1 cellular context compared by ENCODE assay signal in the genomic region with DNA sequence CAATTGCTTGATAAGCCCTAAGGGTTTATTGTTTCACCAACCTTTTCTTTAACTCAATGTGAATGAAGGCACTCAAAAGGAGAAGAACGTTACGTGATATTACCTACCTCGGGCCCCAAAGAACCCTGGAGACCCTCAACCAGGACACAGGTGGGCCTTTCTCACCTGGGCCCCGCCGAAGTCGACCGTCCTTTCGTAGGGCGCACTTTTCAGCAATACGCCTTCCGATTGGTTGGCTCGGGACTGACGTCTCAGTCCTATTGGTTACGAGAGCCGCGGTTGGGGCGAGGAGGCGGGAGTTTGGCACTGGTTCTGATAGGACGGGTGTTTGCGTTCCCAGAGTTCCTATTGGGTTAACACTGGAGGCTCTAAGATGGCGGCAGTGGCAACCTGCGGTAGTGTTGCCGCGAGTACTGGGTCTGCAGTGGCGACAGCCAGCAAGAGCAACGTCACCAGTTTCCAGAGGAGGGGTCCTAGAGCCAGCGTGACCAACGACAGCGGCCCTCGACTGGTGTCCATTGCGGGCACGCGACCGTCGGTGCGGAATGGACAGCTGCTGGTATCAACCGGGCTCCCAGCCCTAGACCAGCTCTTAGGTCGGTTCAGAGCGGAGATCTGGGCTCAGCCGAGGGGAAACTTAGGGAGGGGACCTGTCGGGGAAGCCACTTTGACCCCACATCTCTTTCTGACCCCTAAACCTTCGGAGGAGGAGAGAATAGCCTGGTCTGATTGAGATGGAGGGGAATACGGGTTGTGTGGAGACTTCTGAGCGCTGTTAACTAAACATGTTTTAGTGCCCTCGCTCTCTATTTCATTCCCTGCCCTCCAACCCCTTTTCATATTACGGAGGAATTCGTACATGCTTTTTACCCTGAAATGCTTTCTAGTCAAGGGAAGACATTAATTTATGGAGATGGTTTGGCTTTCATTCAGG.
TF ChIP-seq lines count a peak whose summit lies in the region.

A gene with protein sequence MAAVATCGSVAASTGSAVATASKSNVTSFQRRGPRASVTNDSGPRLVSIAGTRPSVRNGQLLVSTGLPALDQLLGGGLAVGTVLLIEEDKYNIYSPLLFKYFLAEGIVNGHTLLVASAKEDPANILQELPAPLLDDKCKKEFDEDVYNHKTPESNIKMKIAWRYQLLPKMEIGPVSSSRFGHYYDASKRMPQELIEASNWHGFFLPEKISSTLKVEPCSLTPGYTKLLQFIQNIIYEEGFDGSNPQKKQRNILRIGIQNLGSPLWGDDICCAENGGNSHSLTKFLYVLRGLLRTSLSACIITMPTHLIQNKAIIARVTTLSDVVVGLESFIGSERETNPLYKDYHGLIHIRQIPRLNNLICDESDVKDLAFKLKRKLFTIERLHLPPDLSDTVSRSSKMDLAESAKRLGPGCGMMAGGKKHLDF (plus strand): TSS at position 356 of the 934 bp plus-strand sequence. CDS start 18 bp downstream, at position 374.
A gene with protein sequence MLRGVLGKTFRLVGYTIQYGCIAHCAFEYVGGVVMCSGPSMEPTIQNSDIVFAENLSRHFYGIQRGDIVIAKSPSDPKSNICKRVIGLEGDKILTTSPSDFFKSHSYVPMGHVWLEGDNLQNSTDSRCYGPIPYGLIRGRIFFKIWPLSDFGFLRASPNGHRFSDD (minus strand): TSS at position 211 of the 934 bp plus-strand sequence. CDS start 46,346 bp downstream, outside the sequence.

TF ChIP-seq in SK-N-SH, 30 proteins besides CTCF, POLR2A, EP300 and RAD21 (continued from another document):
- TF ChIP-seq, protein P1, sequence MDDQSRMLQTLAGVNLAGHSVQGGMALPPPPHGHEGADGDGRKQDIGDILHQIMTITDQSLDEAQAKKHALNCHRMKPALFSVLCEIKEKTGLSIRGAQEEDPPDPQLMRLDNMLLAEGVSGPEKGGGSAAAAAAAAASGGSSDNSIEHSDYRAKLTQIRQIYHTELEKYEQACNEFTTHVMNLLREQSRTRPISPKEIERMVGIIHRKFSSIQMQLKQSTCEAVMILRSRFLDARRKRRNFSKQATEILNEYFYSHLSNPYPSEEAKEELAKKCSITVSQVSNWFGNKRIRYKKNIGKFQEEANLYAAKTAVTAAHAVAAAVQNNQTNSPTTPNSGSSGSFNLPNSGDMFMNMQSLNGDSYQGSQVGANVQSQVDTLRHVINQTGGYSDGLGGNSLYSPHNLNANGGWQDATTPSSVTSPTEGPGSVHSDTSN (IDR thresholded peaks at IDR 0.05), result peak; percentile 39; the same call in 1 of the 2 replicates
- TF ChIP-seq GATA2 (CRISPR knock-in tag; IDR thresholded peaks at IDR 0.05) (no peak), JUND (IDR thresholded peaks at IDR 0.05) (no peak), FOXM1 (IDR thresholded peaks at IDR 0.05; ENCODE audit: low read depth) (no peak), RXRA (IDR thresholded peaks at IDR 0.05; ENCODE audit: borderline replicate concordance, low read depth) (no peak), SIN3A (IDR thresholded peaks at IDR 0.05; ENCODE audit: borderline replicate concordance, low read depth, low read length) (no peak), FOSL2 (IDR thresholded peaks at IDR 0.05; ENCODE audit: borderline replicate concordance, low read depth) (no peak), NFIC (IDR thresholded peaks at IDR 0.05; ENCODE audit: borderline replicate concordance) (peak; percentile 58), MEF2A (IDR thresholded peaks at IDR 0.05; ENCODE audit: borderline replicate concordance, low read depth) (no peak), SMC3 (IDR thresholded peaks at IDR 0.05; ENCODE audit: low read depth, low read length) (no peak), RCOR1 (IDR thresholded peaks at IDR 0.05; ENCODE audit: low read length) (no peak), FOXJ3 (CRISPR knock-in tag; IDR thresholded peaks at IDR 0.05) (no peak; the same call in 1 of the 2 replicates), EZH2phosphoT487 (IDR thresholded peaks at IDR 0.05; ENCODE audit: borderline replicate concordance, low read depth) (no peak), POLR2AphosphoS5 (IDR thresholded peaks at IDR 0.05; ENCODE audit: low read depth, low read length) (peak; percentile 77)
- TF ChIP-seq, protein P2, sequence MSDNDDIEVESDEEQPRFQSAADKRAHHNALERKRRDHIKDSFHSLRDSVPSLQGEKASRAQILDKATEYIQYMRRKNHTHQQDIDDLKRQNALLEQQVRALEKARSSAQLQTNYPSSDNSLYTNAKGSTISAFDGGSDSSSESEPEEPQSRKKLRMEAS (IDR thresholded peaks at IDR 0.05; ENCODE audit: low read depth), result no peak
- TF ChIP-seq, protein P3, sequence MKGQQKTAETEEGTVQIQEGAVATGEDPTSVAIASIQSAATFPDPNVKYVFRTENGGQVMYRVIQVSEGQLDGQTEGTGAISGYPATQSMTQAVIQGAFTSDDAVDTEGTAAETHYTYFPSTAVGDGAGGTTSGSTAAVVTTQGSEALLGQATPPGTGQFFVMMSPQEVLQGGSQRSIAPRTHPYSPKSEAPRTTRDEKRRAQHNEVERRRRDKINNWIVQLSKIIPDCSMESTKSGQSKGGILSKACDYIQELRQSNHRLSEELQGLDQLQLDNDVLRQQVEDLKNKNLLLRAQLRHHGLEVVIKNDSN (IDR thresholded peaks at IDR 0.05; ENCODE audit: borderline replicate concordance, low read depth), result no peak
- TF ChIP-seq, protein P4, sequence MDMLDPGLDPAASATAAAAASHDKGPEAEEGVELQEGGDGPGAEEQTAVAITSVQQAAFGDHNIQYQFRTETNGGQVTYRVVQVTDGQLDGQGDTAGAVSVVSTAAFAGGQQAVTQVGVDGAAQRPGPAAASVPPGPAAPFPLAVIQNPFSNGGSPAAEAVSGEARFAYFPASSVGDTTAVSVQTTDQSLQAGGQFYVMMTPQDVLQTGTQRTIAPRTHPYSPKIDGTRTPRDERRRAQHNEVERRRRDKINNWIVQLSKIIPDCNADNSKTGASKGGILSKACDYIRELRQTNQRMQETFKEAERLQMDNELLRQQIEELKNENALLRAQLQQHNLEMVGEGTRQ (IDR thresholded peaks at IDR 0.05; ENCODE audit: borderline replicate concordance, low read depth, low read length), result no peak
- TF ChIP-seq, protein P5, sequence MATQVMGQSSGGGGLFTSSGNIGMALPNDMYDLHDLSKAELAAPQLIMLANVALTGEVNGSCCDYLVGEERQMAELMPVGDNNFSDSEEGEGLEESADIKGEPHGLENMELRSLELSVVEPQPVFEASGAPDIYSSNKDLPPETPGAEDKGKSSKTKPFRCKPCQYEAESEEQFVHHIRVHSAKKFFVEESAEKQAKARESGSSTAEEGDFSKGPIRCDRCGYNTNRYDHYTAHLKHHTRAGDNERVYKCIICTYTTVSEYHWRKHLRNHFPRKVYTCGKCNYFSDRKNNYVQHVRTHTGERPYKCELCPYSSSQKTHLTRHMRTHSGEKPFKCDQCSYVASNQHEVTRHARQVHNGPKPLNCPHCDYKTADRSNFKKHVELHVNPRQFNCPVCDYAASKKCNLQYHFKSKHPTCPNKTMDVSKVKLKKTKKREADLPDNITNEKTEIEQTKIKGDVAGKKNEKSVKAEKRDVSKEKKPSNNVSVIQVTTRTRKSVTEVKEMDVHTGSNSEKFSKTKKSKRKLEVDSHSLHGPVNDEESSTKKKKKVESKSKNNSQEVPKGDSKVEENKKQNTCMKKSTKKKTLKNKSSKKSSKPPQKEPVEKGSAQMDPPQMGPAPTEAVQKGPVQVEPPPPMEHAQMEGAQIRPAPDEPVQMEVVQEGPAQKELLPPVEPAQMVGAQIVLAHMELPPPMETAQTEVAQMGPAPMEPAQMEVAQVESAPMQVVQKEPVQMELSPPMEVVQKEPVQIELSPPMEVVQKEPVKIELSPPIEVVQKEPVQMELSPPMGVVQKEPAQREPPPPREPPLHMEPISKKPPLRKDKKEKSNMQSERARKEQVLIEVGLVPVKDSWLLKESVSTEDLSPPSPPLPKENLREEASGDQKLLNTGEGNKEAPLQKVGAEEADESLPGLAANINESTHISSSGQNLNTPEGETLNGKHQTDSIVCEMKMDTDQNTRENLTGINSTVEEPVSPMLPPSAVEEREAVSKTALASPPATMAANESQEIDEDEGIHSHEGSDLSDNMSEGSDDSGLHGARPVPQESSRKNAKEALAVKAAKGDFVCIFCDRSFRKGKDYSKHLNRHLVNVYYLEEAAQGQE (IDR thresholded peaks at IDR 0.05; ENCODE audit: low read depth, low read length), result no peak
